12 cellular contexts compared by ENCODE assay signal in genomic region chr19:1440418-1440801, GRCh38. TPM values are rescaled to one million over a fixed set of nuclear protein-coding genes. Genes with fewer than 3 reads are reported as not detected.
DNase-seq lines count a peak whose midpoint lies in the region; ATAC-seq, FAIRE-seq and TF ChIP-seq lines count a peak whose summit lies in the region.
"Had no signal": no experiment of that assay in that cellular context is flagged by ENCODE, and none has a peak within 500 bp of the region (broad histone marks: within the 10 kb centered on the region; RNA-seq: fewer than 3 reads in every experiment).

No MANE protein-coding gene starts in this region.

- peaks cover 42% of the 10 kb centered on the region for H3K4me1 ChIP-seq in HepG2 (ENCODE audit: insufficient read depth, low read length)
- H3K4me1 ChIP-seq in right lobe of liver, result peaks cover 0 to 13% (median 5%) of the 10 kb centered on the region in 4 donors
- peaks cover 0 to 24% (median 14%) of the 10 kb centered on the region in 4 donors for H3K4me1 ChIP-seq in Peyer's patch
- H3K4me1 ChIP-seq in smooth muscle cell (ENCODE audit: low read depth), result peaks cover 9% of the 10 kb centered on the region

- peak overlapping the region in 2 of 3 experiments; percentile 19 to 87; a peak in 3 of 6 replicates for H3K4me3 ChIP-seq in HepG2 (replicated peaks in 1 of 3; ENCODE audit: insufficient read depth in 1 of 3, low read depth in 2 of 3, low read length in 3 of 3)
- no peak overlapping the region for H3K4me3 ChIP-seq in right lobe of liver
- no peak overlapping the region for H3K4me3 ChIP-seq in Peyer's patch
- no peak overlapping the region for H3K4me3 ChIP-seq in smooth muscle cell

- no peaks in the 10 kb centered on the region for H3K27me3 Mint-ChIP-seq in effector memory CD8-positive, alpha-beta T cell

- H2AFZ ChIP-seq in HepG2 (ENCODE audit: low read length), result no peak overlapping the region
- H2AFZ ChIP-seq in smooth muscle cell (ENCODE audit: low read depth), result no peak overlapping the region

- H4K20me1 ChIP-seq in HepG2 (ENCODE audit: insufficient read depth, low read length), result peaks cover 36% of the 10 kb centered on the region
- peaks cover 71% of the 10 kb centered on the region for H4K20me1 ChIP-seq in smooth muscle cell (ENCODE audit: low read depth)

- peaks cover 31% of the 10 kb centered on the region for H3K79me2 ChIP-seq in HepG2 (ENCODE audit: insufficient read depth, low read length)
- peaks cover 37% of the 10 kb centered on the region for H3K79me2 ChIP-seq in smooth muscle cell (ENCODE audit: low read depth)

- H3K27ac Mint-ChIP-seq in effector memory CD8-positive, alpha-beta T cell, result no peak overlapping the region

- BruUV-seq in HepG2 (replicated peaks; lab: Mats Ljungman, UMichigan), result no TSS peak

- H3F3A ChIP-seq in smooth muscle cell (ENCODE audit: low read depth), result peaks cover 29% of the 10 kb centered on the region

- H3K27ac ChIP-seq in HepG2 (ENCODE audit: extremely low read length, insufficient read depth, low read length), result no peak overlapping the region
- H3K27ac ChIP-seq in right lobe of liver, result no peak overlapping the region
- peak overlapping the region; percentile 82 for H3K27ac ChIP-seq in RWPE1
- H3K27ac ChIP-seq in Peyer's patch, result no peak overlapping the region
- H3K27ac ChIP-seq in smooth muscle cell (ENCODE audit: low read depth), result no peak overlapping the region

- no peak for FAIRE-seq in HepG2 (lab: Jason Lieb, UNC)

- peaks cover 13 to 33% of the 10 kb centered on the region in 2 experiments for H3K36me3 ChIP-seq in HepG2 (replicated peaks in 1 of 2; ENCODE audit: control insufficient read depth in 1 of 2, insufficient read depth in 2 of 2, low read length in 2 of 2)
- H3K36me3 ChIP-seq in right lobe of liver, result peaks cover 0 to 31% (median 15%) of the 10 kb centered on the region in 4 donors
- H3K36me3 ChIP-seq in Peyer's patch, result peaks cover 0 to 35% (median 0%) of the 10 kb centered on the region in 3 donors
- no peaks in the 10 kb centered on the region for H3K36me3 ChIP-seq in smooth muscle cell (ENCODE audit: low read depth)

- H3K9ac ChIP-seq in HepG2 (ENCODE audit: insufficient read depth, low read depth, low read length), result peak overlapping the region; percentile 43; the same call in 1 of the 2 replicates
- H3K9ac ChIP-seq in smooth muscle cell (ENCODE audit: low read depth), result no peak overlapping the region

- POLR2A ChIA-PET in HepG2 (lab: Yijun Ruan, JAX), result interaction anchor here (0.9 kb wide), 1 partner anchor 31 kb away, joined by 3 read pairs; no protein-coding TSS in a partner anchor
- POLR2A ChIA-PET in RWPE1 (lab: Yijun Ruan, JAX; ENCODE audit: low non-redundant PET), result interaction anchor here (0.5 kb wide), 1 partner anchor 831 kb away, joined by 3 read pairs; no protein-coding TSS in a partner anchor

- H3K4me2 ChIP-seq in HepG2 (ENCODE audit: low read depth, low read length) (peak overlapping the region; percentile 20; the same call in 1 of the 2 replicates), smooth muscle cell (no peak overlapping the region)

- H3K27me3 ChIP-seq in HepG2 (ENCODE audit: control insufficient read depth in 1 of 2, insufficient read depth in 2 of 2, low read length in 2 of 2) (no peaks in the 10 kb centered on the region), right lobe of liver (no peaks in the 10 kb centered on the region), Peyer's patch (peaks cover 0 to 1% of the 10 kb centered on the region in 2 donors), smooth muscle cell (ENCODE audit: low read depth) (peaks cover 1% of the 10 kb centered on the region)

- peaks cover 26 to 30% of the 10 kb centered on the region in 2 donors for H3K4me1 Mint-ChIP-seq in effector memory CD8-positive, alpha-beta T cell (ENCODE audit: low read depth in 2 of 2)

- ATAC-seq in HepG2 (no peak), right lobe of liver (no peak), HG03442 (IDR thresholded peaks at IDR 0.05; ENCODE audit: unreplicated experiment) (no peak)
- no peak for ATAC-seq in effector memory CD8-positive, alpha-beta T cell (replicated peaks)

- TF ChIP-seq CTCF in HepG2 (CRISPR knock-in tag; IDR thresholded peaks at IDR 0.05), result no peak
- TF ChIP-seq CTCF in right lobe of liver (IDR thresholded peaks at IDR 0.05), result no peak
- no peak for TF ChIP-seq CTCF in RWPE1 (conservative IDR thresholded peaks at IDR 0.05; ENCODE audit: low read depth)
- TF ChIP-seq CTCF in Peyer's patch (IDR thresholded peaks at IDR 0.05), result no peak
- no peak for TF ChIP-seq CTCF in smooth muscle cell (IDR thresholded peaks at IDR 0.05; ENCODE audit: borderline replicate concordance, insufficient read depth, poor library complexity, severe bottlenecking)

- in situ Hi-C loops in HepG2 (cut with HindIII; ENCODE audit: extremely low pct_ligation_motif_present, low pct_unique_long_range_greater_than_20kb), result no loop called here

- no peak for TF ChIP-seq POLR2A in HepG2 (IDR thresholded peaks at IDR 0.05; ENCODE audit: insufficient read depth in 1 of 2, low read depth in 2 of 2, low read length in 2 of 2)
- TF ChIP-seq POLR2A in right lobe of liver (IDR thresholded peaks at IDR 0.05), result no peak
- no peak for TF ChIP-seq POLR2A in Peyer's patch (IDR thresholded peaks at IDR 0.05)

- peaks cover 78% of the 10 kb centered on the region for H3K36me3 Mint-ChIP-seq in effector memory CD8-positive, alpha-beta T cell (ENCODE audit: insufficient read depth)

- TF ChIP-seq EP300 in HepG2 (IDR thresholded peaks at IDR 0.05; ENCODE audit: low read depth in 2 of 2, low read length in 2 of 2) (no peak), HepG2 (CRISPR knock-in tag; IDR thresholded peaks at IDR 0.05; ENCODE audit: borderline replicate concordance) (no peak)

- H3K9me3 Mint-ChIP-seq in effector memory CD8-positive, alpha-beta T cell, result no peaks in the 10 kb centered on the region

- CTCF ChIA-PET in HepG2 (lab: Yijun Ruan, JAX; ENCODE audit: low intra/inter-chr PET ratio, low total read pairs) (no interaction called here), RWPE1 (lab: Yijun Ruan, JAX) (interaction anchor here (0.5 kb wide), 1 partner anchor 91 kb away, joined by 3 read pairs; no protein-coding TSS in a partner anchor)

- TF ChIP-seq RAD21 in HepG2 (CRISPR knock-in tag; IDR thresholded peaks at IDR 0.05), result no peak

- intact Hi-C loops in HepG2 (cut with micrococcal nuclease; ENCODE audit: unreplicated experiment) (no loop called here), right lobe of liver (cut with DNase I) (loop anchor here in 1 of 2 donors (10.0 kb wide), 1 partner anchor 74 kb away; the partner anchor contains the start of gene ADAMTSL5)

- no peaks in the 10 kb centered on the region for H3K9me3 ChIP-seq in HepG2 (ENCODE audit: low read length)
- H3K9me3 ChIP-seq in right lobe of liver, result no peaks in the 10 kb centered on the region
- H3K9me3 ChIP-seq in Peyer's patch, result no peaks in the 10 kb centered on the region
- no peaks in the 10 kb centered on the region for H3K9me3 ChIP-seq in smooth muscle cell (replicated peaks; ENCODE audit: low read depth)

- no peak for DNase-seq in HepG2 (ENCODE audit: low spot score)
- DNase-seq in right lobe of liver, result no peak
- DNase-seq in RWPE1 (ENCODE audit: low spot score), result no peak
- no peak for DNase-seq in effector memory CD8-positive, alpha-beta T cell
- no peak for DNase-seq in activated gamma-delta T cell (lab: John Stamatoyannopoulos, UW)
- DNase-seq in Peyer's patch, result no peak
- no peak for DNase-seq in smooth muscle cell (lab: John Stamatoyannopoulos, UW; ENCODE audit: unreplicated experiment)
- DNase-seq: amniotic stem cell; NCI-H1436 treated with DMSO at 0.1 percent for 48 hours; NK-92 treated with Interleukin-12 subunit alpha and Interleukin-12 subunit beta, amount 100 ng/mL, for 24 hours; stimulated activated CD8-positive, alpha-beta memory T cell treated with anti-CD3 and anti-CD28 coated beads, Interleukin-4, amount 100 ng/mL, for 48 hours had no signal

- peak overlapping the region; percentile 98 to 99 for H3K4me3 Mint-ChIP-seq in effector memory CD8-positive, alpha-beta T cell

- WGBS in HepG2 (ENCODE audit: low lambda C conversion rate), result 89% methylated on average over 13 of the region's 15 CpGs
- WGBS in right lobe of liver (ENCODE audit: insufficient coverage, low coverage, low lambda C conversion rate, missing lambda C conversion rate), result 93% methylated on average over 3 of the region's 15 CpGs
- 97% methylated on average over 15 of the region's 15 CpGs for WGBS in smooth muscle cell (ENCODE audit: low lambda C conversion rate)

RNA-seq across cellular contexts. Expression of gene RPS15, which starts 2.2 kb away (rescaled TPM):
- total RNA-seq in HepG2 (2016; rRNA removed; fragmentation: Illumina TruSeq; extraction: Trizol), result 695 and 780 TPM in 2 replicates
- 693 and 734 TPM in 2 replicates for total RNA-seq in HepG2 (2016; cell fraction: cytosol; rRNA removed; fragmentation: Illumina TruSeq; extraction: Trizol; ENCODE audit: low read depth)
- total RNA-seq in HepG2 (2016; cell fraction: insoluble cytoplasmic fraction; rRNA removed; fragmentation: Illumina TruSeq; extraction: Trizol), result 654 and 886 TPM in 2 replicates
- total RNA-seq in HepG2 (2016; cell fraction: membrane; rRNA removed; fragmentation: Illumina TruSeq; extraction: Trizol), result 967 and 1,125 TPM in 2 replicates
- total RNA-seq in HepG2 (2016; cell fraction: nucleus; rRNA removed; fragmentation: Illumina TruSeq; extraction: Trizol), result 240 and 299 TPM in 2 replicates
- polyA plus RNA-seq in HepG2 (2011; rRNA removed), result 1,411 and 1,504 TPM in 2 replicates
- 2,214 and 3,196 TPM in 2 replicates for polyA plus RNA-seq in HepG2 (2011; cell fraction: cytosol; rRNA removed)
- polyA plus RNA-seq in HepG2 (2011; cell fraction: nucleus; rRNA removed), result 923 and 1,023 TPM in 2 replicates
- 1,504 and 2,202 TPM in 2 replicates for polyA plus RNA-seq in HepG2 (2012)
- 1,868 and 2,054 TPM in 2 replicates for polyA plus RNA-seq in HepG2 (2016; cell fraction: cytosol; fragmentation: Illumina TruSeq; extraction: Trizol; ENCODE audit: low read depth)
- polyA plus RNA-seq in HepG2 (2016; cell fraction: insoluble cytoplasmic fraction; fragmentation: Illumina TruSeq; extraction: Trizol; ENCODE audit: low read depth), result 1,628 and 1,692 TPM in 2 replicates
- 2,328 and 2,419 TPM in 2 replicates for polyA plus RNA-seq in HepG2 (2016; cell fraction: membrane; fragmentation: Illumina TruSeq; extraction: Trizol; ENCODE audit: low read depth)
- 895 and 898 TPM in 2 replicates for polyA plus RNA-seq in HepG2 (2016; cell fraction: nucleus; fragmentation: Illumina TruSeq; extraction: Trizol; ENCODE audit: insufficient read depth, low read depth)
- polyA minus RNA-seq in HepG2 (2011; rRNA and poly(A)+ RNA removed; ENCODE audit: low replicate concordance), result 538 and 916 TPM in 2 replicates
- polyA minus RNA-seq in HepG2 (2011; cell fraction: cytosol; rRNA and poly(A)+ RNA removed), result 647 and 682 TPM in 2 replicates
- 109 and 140 TPM in 2 replicates for polyA minus RNA-seq in HepG2 (2011; cell fraction: nucleus; rRNA and poly(A)+ RNA removed)
- total RNA-seq in right lobe of liver, result 1,000 to 10,000 TPM in 2 of 6 experiments, 100 to 1,000 TPM in 4; 334 to 1,615 (median 355) TPM
- total RNA-seq in Peyer's patch, result 1,000 to 10,000 TPM; 1,044 to 1,915 (median 1,354) TPM
- total RNA-seq in smooth muscle cell, result 2,033 and 2,744 TPM in 2 replicates
- 1,180 and 1,250 TPM in 2 replicates for polyA plus RNA-seq in smooth muscle cell

RNA-seq across cellular contexts. Expression of gene APC2, which starts 9.5 kb away (rescaled TPM):
- 0.22 TPM in 1 of 2 replicates, not detected in the other for total RNA-seq in HepG2 (2016; rRNA removed; fragmentation: Illumina TruSeq; extraction: Trizol)
- under 0.01 TPM in 1 of 2 replicates, not detected in the other for total RNA-seq in HepG2 (2016; cell fraction: cytosol; rRNA removed; fragmentation: Illumina TruSeq; extraction: Trizol; ENCODE audit: low read depth)
- 0.02 and 0.27 TPM in 2 replicates for total RNA-seq in HepG2 (2016; cell fraction: insoluble cytoplasmic fraction; rRNA removed; fragmentation: Illumina TruSeq; extraction: Trizol)
- total RNA-seq in HepG2 (2016; cell fraction: membrane; rRNA removed; fragmentation: Illumina TruSeq; extraction: Trizol), result 0.24 TPM in 1 of 2 replicates, not detected in the other
- total RNA-seq in HepG2 (2016; cell fraction: nucleus; rRNA removed; fragmentation: Illumina TruSeq; extraction: Trizol), result 0.25 and 0.28 TPM in 2 replicates
- 0.08 and 0.16 TPM in 2 replicates for polyA plus RNA-seq in HepG2 (2011; rRNA removed)
- 0.04 and 0.07 TPM in 2 replicates for polyA plus RNA-seq in HepG2 (2011; cell fraction: cytosol; rRNA removed)
- 0.37 and 0.61 TPM in 2 replicates for polyA plus RNA-seq in HepG2 (2011; cell fraction: nucleus; rRNA removed)
- 0.11 and 0.28 TPM in 2 replicates for polyA plus RNA-seq in HepG2 (2012)
- polyA plus RNA-seq in HepG2 (2016; cell fraction: cytosol; fragmentation: Illumina TruSeq; extraction: Trizol; ENCODE audit: low read depth), result not detected in 2 replicates
- polyA plus RNA-seq in HepG2 (2016; cell fraction: insoluble cytoplasmic fraction; fragmentation: Illumina TruSeq; extraction: Trizol; ENCODE audit: low read depth), result not detected in 2 replicates
- not detected in 2 replicates for polyA plus RNA-seq in HepG2 (2016; cell fraction: membrane; fragmentation: Illumina TruSeq; extraction: Trizol; ENCODE audit: low read depth)
- polyA plus RNA-seq in HepG2 (2016; cell fraction: nucleus; fragmentation: Illumina TruSeq; extraction: Trizol; ENCODE audit: insufficient read depth, low read depth), result 0.18 and 0.40 TPM in 2 replicates
- polyA minus RNA-seq in HepG2 (2011; rRNA and poly(A)+ RNA removed; ENCODE audit: low replicate concordance), result 0.40 and 0.77 TPM in 2 replicates
- 0.35 and 0.49 TPM in 2 replicates for polyA minus RNA-seq in HepG2 (2011; cell fraction: cytosol; rRNA and poly(A)+ RNA removed)
- 0.52 and 0.75 TPM in 2 replicates for polyA minus RNA-seq in HepG2 (2011; cell fraction: nucleus; rRNA and poly(A)+ RNA removed)
- under 1 TPM in 3 of 6 experiments, not detected in 3; 0.06 to 0.13 (median 0.06) TPM for total RNA-seq in right lobe of liver
- under 1 TPM in 3 of 4 donors, not detected in 1; 0.18 to 0.76 (median 0.27) TPM for total RNA-seq in Peyer's patch
- total RNA-seq in smooth muscle cell, result 0.09 and 0.18 TPM in 2 replicates
- polyA plus RNA-seq in smooth muscle cell, result 0.30 and 1.0 TPM in 2 replicates

RNA-seq across cellular contexts. Expression of gene DAZAP1, which starts 33.0 kb away (rescaled TPM):
- total RNA-seq in HepG2 (2016; rRNA removed; fragmentation: Illumina TruSeq; extraction: Trizol), result 50.5 and 79.2 TPM in 2 replicates
- total RNA-seq in HepG2 (2016; cell fraction: cytosol; rRNA removed; fragmentation: Illumina TruSeq; extraction: Trizol; ENCODE audit: low read depth), result 72.9 and 77.7 TPM in 2 replicates
- total RNA-seq in HepG2 (2016; cell fraction: insoluble cytoplasmic fraction; rRNA removed; fragmentation: Illumina TruSeq; extraction: Trizol), result 43.4 and 84.1 TPM in 2 replicates
- 104 and 106 TPM in 2 replicates for total RNA-seq in HepG2 (2016; cell fraction: membrane; rRNA removed; fragmentation: Illumina TruSeq; extraction: Trizol)
- 38.3 and 43.3 TPM in 2 replicates for total RNA-seq in HepG2 (2016; cell fraction: nucleus; rRNA removed; fragmentation: Illumina TruSeq; extraction: Trizol)
- polyA plus RNA-seq in HepG2 (2011; rRNA removed), result 58.7 and 63.3 TPM in 2 replicates
- polyA plus RNA-seq in HepG2 (2011; cell fraction: cytosol; rRNA removed), result 37.8 and 48.2 TPM in 2 replicates
- polyA plus RNA-seq in HepG2 (2011; cell fraction: nucleus; rRNA removed), result 99.5 and 105 TPM in 2 replicates
- polyA plus RNA-seq in HepG2 (2012), result 48.3 and 71.8 TPM in 2 replicates
- 108 and 114 TPM in 2 replicates for polyA plus RNA-seq in HepG2 (2016; cell fraction: cytosol; fragmentation: Illumina TruSeq; extraction: Trizol; ENCODE audit: low read depth)
- polyA plus RNA-seq in HepG2 (2016; cell fraction: insoluble cytoplasmic fraction; fragmentation: Illumina TruSeq; extraction: Trizol; ENCODE audit: low read depth), result 86.3 and 104 TPM in 2 replicates
- polyA plus RNA-seq in HepG2 (2016; cell fraction: membrane; fragmentation: Illumina TruSeq; extraction: Trizol; ENCODE audit: low read depth), result 117 and 124 TPM in 2 replicates
- polyA plus RNA-seq in HepG2 (2016; cell fraction: nucleus; fragmentation: Illumina TruSeq; extraction: Trizol; ENCODE audit: insufficient read depth, low read depth), result 140 and 145 TPM in 2 replicates
- polyA minus RNA-seq in HepG2 (2011; rRNA and poly(A)+ RNA removed; ENCODE audit: low replicate concordance), result 26.8 and 58.6 TPM in 2 replicates
- 32.1 and 33.1 TPM in 2 replicates for polyA minus RNA-seq in HepG2 (2011; cell fraction: cytosol; rRNA and poly(A)+ RNA removed)
- polyA minus RNA-seq in HepG2 (2011; cell fraction: nucleus; rRNA and poly(A)+ RNA removed), result 35.5 and 41.4 TPM in 2 replicates
- total RNA-seq in right lobe of liver, result 10 to 100 TPM; 22.3 to 50.9 (median 42.2) TPM
- total RNA-seq in Peyer's patch, result 10 to 100 TPM; 37.5 to 90.9 (median 58.2) TPM
- total RNA-seq in smooth muscle cell, result 33.7 and 41.7 TPM in 2 replicates
- polyA plus RNA-seq in smooth muscle cell, result 35.5 and 37.0 TPM in 2 replicates

RNA-seq across cellular contexts. Expression of gene C19orf25, which starts 38.6 kb away (rescaled TPM):
- total RNA-seq in HepG2 (2016; rRNA removed; fragmentation: Illumina TruSeq; extraction: Trizol) (32.3 and 32.4 TPM in 2 replicates), right lobe of liver (10 to 100 TPM; 12.2 to 32.7 (median 15.3) TPM), Peyer's patch (10 to 100 TPM; 35.5 to 68.5 (median 61.9) TPM), smooth muscle cell (10.0 and 15.2 TPM in 2 replicates)
- total RNA-seq in HepG2 (2016; cell fraction: cytosol; rRNA removed; fragmentation: Illumina TruSeq; extraction: Trizol; ENCODE audit: low read depth), result 11.9 and 13.3 TPM in 2 replicates
- 34.4 and 35.4 TPM in 2 replicates for total RNA-seq in HepG2 (2016; cell fraction: insoluble cytoplasmic fraction; rRNA removed; fragmentation: Illumina TruSeq; extraction: Trizol)
- total RNA-seq in HepG2 (2016; cell fraction: membrane; rRNA removed; fragmentation: Illumina TruSeq; extraction: Trizol), result 33.2 and 36.2 TPM in 2 replicates
- total RNA-seq in HepG2 (2016; cell fraction: nucleus; rRNA removed; fragmentation: Illumina TruSeq; extraction: Trizol), result 15.1 and 17.1 TPM in 2 replicates
- polyA plus RNA-seq in HepG2 (2011; rRNA removed) (14.2 and 19.5 TPM in 2 replicates), smooth muscle cell (27.9 and 42.2 TPM in 2 replicates)
- 18.3 and 24.5 TPM in 2 replicates for polyA plus RNA-seq in HepG2 (2011; cell fraction: cytosol; rRNA removed)
- 33.5 and 34.3 TPM in 2 replicates for polyA plus RNA-seq in HepG2 (2011; cell fraction: nucleus; rRNA removed)
- 9.6 and 14.8 TPM in 2 replicates for polyA plus RNA-seq in HepG2 (2012)
- 11.7 and 15.7 TPM in 2 replicates for polyA plus RNA-seq in HepG2 (2016; cell fraction: cytosol; fragmentation: Illumina TruSeq; extraction: Trizol; ENCODE audit: low read depth)
- polyA plus RNA-seq in HepG2 (2016; cell fraction: insoluble cytoplasmic fraction; fragmentation: Illumina TruSeq; extraction: Trizol; ENCODE audit: low read depth), result 31.7 and 32.0 TPM in 2 replicates
- polyA plus RNA-seq in HepG2 (2016; cell fraction: membrane; fragmentation: Illumina TruSeq; extraction: Trizol; ENCODE audit: low read depth), result 25.3 and 26.3 TPM in 2 replicates
- 30.3 and 33.5 TPM in 2 replicates for polyA plus RNA-seq in HepG2 (2016; cell fraction: nucleus; fragmentation: Illumina TruSeq; extraction: Trizol; ENCODE audit: insufficient read depth, low read depth)
- 15.8 and 20.8 TPM in 2 replicates for polyA minus RNA-seq in HepG2 (2011; rRNA and poly(A)+ RNA removed; ENCODE audit: low replicate concordance)
- 8.7 and 9.4 TPM in 2 replicates for polyA minus RNA-seq in HepG2 (2011; cell fraction: cytosol; rRNA and poly(A)+ RNA removed)
- polyA minus RNA-seq in HepG2 (2011; cell fraction: nucleus; rRNA and poly(A)+ RNA removed), result 13.3 and 13.6 TPM in 2 replicates

RNA-seq across cellular contexts. Expression of gene GAMT, which starts 39.1 kb away (rescaled TPM):
- total RNA-seq in HepG2 (2016; rRNA removed; fragmentation: Illumina TruSeq; extraction: Trizol) (113 and 124 TPM in 2 replicates), right lobe of liver (100 to 1,000 TPM; 151 to 380 (median 221) TPM), Peyer's patch (1 to 10 TPM in 2 of 4 donors, not detected in 2; 2.5 to 3.1 TPM), smooth muscle cell (15.8 and 22.3 TPM in 2 replicates)
- 167 and 206 TPM in 2 replicates for total RNA-seq in HepG2 (2016; cell fraction: cytosol; rRNA removed; fragmentation: Illumina TruSeq; extraction: Trizol; ENCODE audit: low read depth)
- total RNA-seq in HepG2 (2016; cell fraction: insoluble cytoplasmic fraction; rRNA removed; fragmentation: Illumina TruSeq; extraction: Trizol), result 112 and 125 TPM in 2 replicates
- 130 and 170 TPM in 2 replicates for total RNA-seq in HepG2 (2016; cell fraction: membrane; rRNA removed; fragmentation: Illumina TruSeq; extraction: Trizol)
- total RNA-seq in HepG2 (2016; cell fraction: nucleus; rRNA removed; fragmentation: Illumina TruSeq; extraction: Trizol), result 42.6 and 51.4 TPM in 2 replicates
- polyA plus RNA-seq in HepG2 (2011; rRNA removed) (115 and 120 TPM in 2 replicates), smooth muscle cell (35.2 and 47.4 TPM in 2 replicates)
- 103 and 156 TPM in 2 replicates for polyA plus RNA-seq in HepG2 (2011; cell fraction: cytosol; rRNA removed)
- 88.3 and 90.1 TPM in 2 replicates for polyA plus RNA-seq in HepG2 (2011; cell fraction: nucleus; rRNA removed)
- 74.3 and 76.0 TPM in 2 replicates for polyA plus RNA-seq in HepG2 (2012)
- 282 and 316 TPM in 2 replicates for polyA plus RNA-seq in HepG2 (2016; cell fraction: cytosol; fragmentation: Illumina TruSeq; extraction: Trizol; ENCODE audit: low read depth)
- polyA plus RNA-seq in HepG2 (2016; cell fraction: insoluble cytoplasmic fraction; fragmentation: Illumina TruSeq; extraction: Trizol; ENCODE audit: low read depth), result 152 and 183 TPM in 2 replicates
- 195 and 222 TPM in 2 replicates for polyA plus RNA-seq in HepG2 (2016; cell fraction: membrane; fragmentation: Illumina TruSeq; extraction: Trizol; ENCODE audit: low read depth)
- polyA plus RNA-seq in HepG2 (2016; cell fraction: nucleus; fragmentation: Illumina TruSeq; extraction: Trizol; ENCODE audit: insufficient read depth, low read depth), result 119 and 134 TPM in 2 replicates
- polyA minus RNA-seq in HepG2 (2011; rRNA and poly(A)+ RNA removed; ENCODE audit: low replicate concordance), result 46.3 and 144 TPM in 2 replicates
- 48.8 and 63.0 TPM in 2 replicates for polyA minus RNA-seq in HepG2 (2011; cell fraction: cytosol; rRNA and poly(A)+ RNA removed)
- polyA minus RNA-seq in HepG2 (2011; cell fraction: nucleus; rRNA and poly(A)+ RNA removed), result 20.3 and 21.1 TPM in 2 replicates

Comparison
In these comparisons a context has a peak if more than half of its experiments do, and no peak if none do; other contexts are left out.
1. H3K4me3 ChIP-seq: peak in HepG2 (2 of 3); none in right lobe of liver (0 of 3), Peyer's patch (0 of 4) and smooth muscle cell (single experiment).